In the genomic region with DNA sequence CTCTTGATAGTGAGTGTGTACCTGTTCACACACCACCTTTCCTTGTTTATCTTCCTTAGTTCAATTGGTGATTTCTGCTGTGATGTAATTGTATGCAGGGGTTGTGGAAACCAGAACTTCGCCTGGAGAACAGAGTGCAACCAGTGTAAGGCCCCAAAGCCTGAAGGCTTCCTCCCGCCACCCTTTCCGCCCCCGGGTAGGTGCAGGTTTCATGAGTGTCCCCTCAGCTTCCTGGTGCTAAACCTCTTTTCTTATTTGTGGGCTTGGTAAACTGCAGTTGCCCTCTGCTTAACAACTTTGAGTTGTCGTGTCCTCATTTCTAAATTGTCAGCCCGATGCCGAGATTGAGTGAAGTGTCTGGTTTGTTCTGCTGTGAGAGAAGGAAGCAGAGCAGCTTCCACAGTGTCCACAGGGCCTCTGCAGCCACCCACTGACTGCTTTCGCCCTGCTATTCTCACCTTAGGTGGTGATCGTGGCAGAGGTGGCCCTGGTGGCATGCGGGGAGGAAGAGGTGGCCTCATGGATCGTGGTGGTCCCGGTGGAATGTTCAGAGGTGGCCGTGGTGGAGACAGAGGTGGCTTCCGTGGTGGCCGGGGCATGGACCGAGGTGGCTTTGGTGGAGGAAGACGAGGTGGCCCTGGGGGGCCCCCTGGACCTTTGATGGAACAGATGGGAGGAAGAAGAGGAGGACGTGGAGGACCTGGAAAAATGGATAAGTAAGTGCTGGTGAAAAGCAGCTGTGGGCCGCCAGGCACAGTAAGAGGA, we compare ENCODE assay signal across 1 cellular context.
TF ChIP-seq lines count a peak whose summit lies in the region.

No MANE protein-coding gene starts in this region.

TF ChIP-seq in WTC11, 78 proteins besides CTCF, POLR2A, EP300 and RAD21 (continued from another document):
- no peak for TF ChIP-seq ETV6 (CRISPR knock-in tag; IDR thresholded peaks at IDR 0.05)
- TF ChIP-seq JAZF1 (CRISPR knock-in tag; IDR thresholded peaks at IDR 0.05): no peak
- no peak for TF ChIP-seq OVOL2 (CRISPR knock-in tag; IDR thresholded peaks at IDR 0.05; ENCODE audit: borderline replicate concordance)
- TF ChIP-seq, protein P1, sequence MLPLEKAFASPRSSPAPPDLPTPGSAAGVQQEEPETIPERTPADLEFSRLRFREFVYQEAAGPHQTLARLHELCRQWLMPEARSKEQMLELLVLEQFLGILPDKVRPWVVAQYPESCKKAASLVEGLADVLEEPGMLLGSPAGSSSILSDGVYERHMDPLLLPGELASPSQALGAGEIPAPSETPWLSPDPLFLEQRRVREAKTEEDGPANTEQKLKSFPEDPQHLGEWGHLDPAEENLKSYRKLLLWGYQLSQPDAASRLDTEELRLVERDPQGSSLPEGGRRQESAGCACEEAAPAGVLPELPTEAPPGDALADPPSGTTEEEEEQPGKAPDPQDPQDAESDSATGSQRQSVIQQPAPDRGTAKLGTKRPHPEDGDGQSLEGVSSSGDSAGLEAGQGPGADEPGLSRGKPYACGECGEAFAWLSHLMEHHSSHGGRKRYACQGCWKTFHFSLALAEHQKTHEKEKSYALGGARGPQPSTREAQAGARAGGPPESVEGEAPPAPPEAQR (CRISPR knock-in tag; IDR thresholded peaks at IDR 0.05): no peak
- TF ChIP-seq, protein P2, sequence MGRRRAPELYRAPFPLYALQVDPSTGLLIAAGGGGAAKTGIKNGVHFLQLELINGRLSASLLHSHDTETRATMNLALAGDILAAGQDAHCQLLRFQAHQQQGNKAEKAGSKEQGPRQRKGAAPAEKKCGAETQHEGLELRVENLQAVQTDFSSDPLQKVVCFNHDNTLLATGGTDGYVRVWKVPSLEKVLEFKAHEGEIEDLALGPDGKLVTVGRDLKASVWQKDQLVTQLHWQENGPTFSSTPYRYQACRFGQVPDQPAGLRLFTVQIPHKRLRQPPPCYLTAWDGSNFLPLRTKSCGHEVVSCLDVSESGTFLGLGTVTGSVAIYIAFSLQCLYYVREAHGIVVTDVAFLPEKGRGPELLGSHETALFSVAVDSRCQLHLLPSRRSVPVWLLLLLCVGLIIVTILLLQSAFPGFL (CRISPR knock-in tag; IDR thresholded peaks at IDR 0.05; ENCODE audit: borderline replicate concordance): no peak
- TF ChIP-seq ESRRA (CRISPR knock-in tag; IDR thresholded peaks at IDR 0.05; ENCODE audit: borderline replicate concordance): no peak
- TF ChIP-seq, protein P3, sequence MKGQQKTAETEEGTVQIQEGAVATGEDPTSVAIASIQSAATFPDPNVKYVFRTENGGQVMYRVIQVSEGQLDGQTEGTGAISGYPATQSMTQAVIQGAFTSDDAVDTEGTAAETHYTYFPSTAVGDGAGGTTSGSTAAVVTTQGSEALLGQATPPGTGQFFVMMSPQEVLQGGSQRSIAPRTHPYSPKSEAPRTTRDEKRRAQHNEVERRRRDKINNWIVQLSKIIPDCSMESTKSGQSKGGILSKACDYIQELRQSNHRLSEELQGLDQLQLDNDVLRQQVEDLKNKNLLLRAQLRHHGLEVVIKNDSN (CRISPR knock-in tag; IDR thresholded peaks at IDR 0.05): no peak
- TF ChIP-seq, protein P4, sequence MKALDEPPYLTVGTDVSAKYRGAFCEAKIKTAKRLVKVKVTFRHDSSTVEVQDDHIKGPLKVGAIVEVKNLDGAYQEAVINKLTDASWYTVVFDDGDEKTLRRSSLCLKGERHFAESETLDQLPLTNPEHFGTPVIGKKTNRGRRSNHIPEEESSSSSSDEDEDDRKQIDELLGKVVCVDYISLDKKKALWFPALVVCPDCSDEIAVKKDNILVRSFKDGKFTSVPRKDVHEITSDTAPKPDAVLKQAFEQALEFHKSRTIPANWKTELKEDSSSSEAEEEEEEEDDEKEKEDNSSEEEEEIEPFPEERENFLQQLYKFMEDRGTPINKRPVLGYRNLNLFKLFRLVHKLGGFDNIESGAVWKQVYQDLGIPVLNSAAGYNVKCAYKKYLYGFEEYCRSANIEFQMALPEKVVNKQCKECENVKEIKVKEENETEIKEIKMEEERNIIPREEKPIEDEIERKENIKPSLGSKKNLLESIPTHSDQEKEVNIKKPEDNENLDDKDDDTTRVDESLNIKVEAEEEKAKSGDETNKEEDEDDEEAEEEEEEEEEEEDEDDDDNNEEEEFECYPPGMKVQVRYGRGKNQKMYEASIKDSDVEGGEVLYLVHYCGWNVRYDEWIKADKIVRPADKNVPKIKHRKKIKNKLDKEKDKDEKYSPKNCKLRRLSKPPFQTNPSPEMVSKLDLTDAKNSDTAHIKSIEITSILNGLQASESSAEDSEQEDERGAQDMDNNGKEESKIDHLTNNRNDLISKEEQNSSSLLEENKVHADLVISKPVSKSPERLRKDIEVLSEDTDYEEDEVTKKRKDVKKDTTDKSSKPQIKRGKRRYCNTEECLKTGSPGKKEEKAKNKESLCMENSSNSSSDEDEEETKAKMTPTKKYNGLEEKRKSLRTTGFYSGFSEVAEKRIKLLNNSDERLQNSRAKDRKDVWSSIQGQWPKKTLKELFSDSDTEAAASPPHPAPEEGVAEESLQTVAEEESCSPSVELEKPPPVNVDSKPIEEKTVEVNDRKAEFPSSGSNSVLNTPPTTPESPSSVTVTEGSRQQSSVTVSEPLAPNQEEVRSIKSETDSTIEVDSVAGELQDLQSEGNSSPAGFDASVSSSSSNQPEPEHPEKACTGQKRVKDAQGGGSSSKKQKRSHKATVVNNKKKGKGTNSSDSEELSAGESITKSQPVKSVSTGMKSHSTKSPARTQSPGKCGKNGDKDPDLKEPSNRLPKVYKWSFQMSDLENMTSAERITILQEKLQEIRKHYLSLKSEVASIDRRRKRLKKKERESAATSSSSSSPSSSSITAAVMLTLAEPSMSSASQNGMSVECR (CRISPR knock-in tag; IDR thresholded peaks at IDR 0.05; ENCODE audit: borderline replicate concordance): no peak
- TF ChIP-seq, protein P5, sequence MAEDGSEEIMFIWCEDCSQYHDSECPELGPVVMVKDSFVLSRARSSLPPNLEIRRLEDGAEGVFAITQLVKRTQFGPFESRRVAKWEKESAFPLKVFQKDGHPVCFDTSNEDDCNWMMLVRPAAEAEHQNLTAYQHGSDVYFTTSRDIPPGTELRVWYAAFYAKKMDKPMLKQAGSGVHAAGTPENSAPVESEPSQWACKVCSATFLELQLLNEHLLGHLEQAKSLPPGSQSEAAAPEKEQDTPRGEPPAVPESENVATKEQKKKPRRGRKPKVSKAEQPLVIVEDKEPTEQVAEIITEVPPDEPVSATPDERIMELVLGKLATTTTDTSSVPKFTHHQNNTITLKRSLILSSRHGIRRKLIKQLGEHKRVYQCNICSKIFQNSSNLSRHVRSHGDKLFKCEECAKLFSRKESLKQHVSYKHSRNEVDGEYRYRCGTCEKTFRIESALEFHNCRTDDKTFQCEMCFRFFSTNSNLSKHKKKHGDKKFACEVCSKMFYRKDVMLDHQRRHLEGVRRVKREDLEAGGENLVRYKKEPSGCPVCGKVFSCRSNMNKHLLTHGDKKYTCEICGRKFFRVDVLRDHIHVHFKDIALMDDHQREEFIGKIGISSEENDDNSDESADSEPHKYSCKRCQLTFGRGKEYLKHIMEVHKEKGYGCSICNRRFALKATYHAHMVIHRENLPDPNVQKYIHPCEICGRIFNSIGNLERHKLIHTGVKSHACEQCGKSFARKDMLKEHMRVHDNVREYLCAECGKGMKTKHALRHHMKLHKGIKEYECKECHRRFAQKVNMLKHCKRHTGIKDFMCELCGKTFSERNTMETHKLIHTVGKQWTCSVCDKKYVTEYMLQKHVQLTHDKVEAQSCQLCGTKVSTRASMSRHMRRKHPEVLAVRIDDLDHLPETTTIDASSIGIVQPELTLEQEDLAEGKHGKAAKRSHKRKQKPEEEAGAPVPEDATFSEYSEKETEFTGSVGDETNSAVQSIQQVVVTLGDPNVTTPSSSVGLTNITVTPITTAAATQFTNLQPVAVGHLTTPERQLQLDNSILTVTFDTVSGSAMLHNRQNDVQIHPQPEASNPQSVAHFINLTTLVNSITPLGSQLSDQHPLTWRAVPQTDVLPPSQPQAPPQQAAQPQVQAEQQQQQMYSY (CRISPR knock-in tag; IDR thresholded peaks at IDR 0.05): no peak
- TF ChIP-seq ZNF671 (CRISPR knock-in tag; IDR thresholded peaks at IDR 0.05): no peak
- TF ChIP-seq, protein P6, sequence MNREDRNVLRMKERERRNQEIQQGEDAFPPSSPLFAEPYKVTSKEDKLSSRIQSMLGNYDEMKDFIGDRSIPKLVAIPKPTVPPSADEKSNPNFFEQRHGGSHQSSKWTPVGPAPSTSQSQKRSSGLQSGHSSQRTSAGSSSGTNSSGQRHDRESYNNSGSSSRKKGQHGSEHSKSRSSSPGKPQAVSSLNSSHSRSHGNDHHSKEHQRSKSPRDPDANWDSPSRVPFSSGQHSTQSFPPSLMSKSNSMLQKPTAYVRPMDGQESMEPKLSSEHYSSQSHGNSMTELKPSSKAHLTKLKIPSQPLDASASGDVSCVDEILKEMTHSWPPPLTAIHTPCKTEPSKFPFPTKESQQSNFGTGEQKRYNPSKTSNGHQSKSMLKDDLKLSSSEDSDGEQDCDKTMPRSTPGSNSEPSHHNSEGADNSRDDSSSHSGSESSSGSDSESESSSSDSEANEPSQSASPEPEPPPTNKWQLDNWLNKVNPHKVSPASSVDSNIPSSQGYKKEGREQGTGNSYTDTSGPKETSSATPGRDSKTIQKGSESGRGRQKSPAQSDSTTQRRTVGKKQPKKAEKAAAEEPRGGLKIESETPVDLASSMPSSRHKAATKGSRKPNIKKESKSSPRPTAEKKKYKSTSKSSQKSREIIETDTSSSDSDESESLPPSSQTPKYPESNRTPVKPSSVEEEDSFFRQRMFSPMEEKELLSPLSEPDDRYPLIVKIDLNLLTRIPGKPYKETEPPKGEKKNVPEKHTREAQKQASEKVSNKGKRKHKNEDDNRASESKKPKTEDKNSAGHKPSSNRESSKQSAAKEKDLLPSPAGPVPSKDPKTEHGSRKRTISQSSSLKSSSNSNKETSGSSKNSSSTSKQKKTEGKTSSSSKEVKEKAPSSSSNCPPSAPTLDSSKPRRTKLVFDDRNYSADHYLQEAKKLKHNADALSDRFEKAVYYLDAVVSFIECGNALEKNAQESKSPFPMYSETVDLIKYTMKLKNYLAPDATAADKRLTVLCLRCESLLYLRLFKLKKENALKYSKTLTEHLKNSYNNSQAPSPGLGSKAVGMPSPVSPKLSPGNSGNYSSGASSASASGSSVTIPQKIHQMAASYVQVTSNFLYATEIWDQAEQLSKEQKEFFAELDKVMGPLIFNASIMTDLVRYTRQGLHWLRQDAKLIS (CRISPR knock-in tag; IDR thresholded peaks at IDR 0.05; ENCODE audit: borderline replicate concordance): no peak
- TF ChIP-seq SMAD3 (CRISPR knock-in tag; IDR thresholded peaks at IDR 0.05; ENCODE audit: borderline replicate concordance): no peak
- TF ChIP-seq CREB1 (CRISPR knock-in tag; IDR thresholded peaks at IDR 0.05): no peak
- no peak for TF ChIP-seq CBFB (CRISPR knock-in tag; IDR thresholded peaks at IDR 0.05; ENCODE audit: low read depth)
- no peak for TF ChIP-seq FOXJ3 (CRISPR knock-in tag; IDR thresholded peaks at IDR 0.05; ENCODE audit: borderline replicate concordance)
